In genomic region chr1:202578001-202578500, GRCh38 we compare ENCODE assay signal across 11 cellular contexts.
DNase-seq lines count a peak whose midpoint lies in the region; ATAC-seq lines count a peak whose summit lies in the region.
"Had no signal": no experiment of that assay in that cellular context is flagged by ENCODE, and none has a peak within 500 bp of the region (broad histone marks: within the 10 kb centered on the region; RNA-seq: fewer than 3 reads in every experiment).

No MANE protein-coding gene starts in this region.

- no peak overlapping the region for H3K27ac Mint-ChIP-seq in activated naive CD8-positive, alpha-beta T cell treated with anti-CD3 and anti-CD28 coated beads for 36 hours
- H3K27ac Mint-ChIP-seq: stimulated activated naive CD8-positive, alpha-beta T cell treated with anti-CD3 and anti-CD28 coated beads, Interleukin-15, Interleukin-2, amounts not matched to agents 100 ng/mL and 50 ng/mL, for 24 hours had no signal

- no peaks in the 10 kb centered on the region for H3K27me3 Mint-ChIP-seq in activated naive CD8-positive, alpha-beta T cell treated with anti-CD3 and anti-CD28 coated beads for 36 hours
- H3K27me3 Mint-ChIP-seq: stimulated activated naive CD8-positive, alpha-beta T cell treated with anti-CD3 and anti-CD28 coated beads, Interleukin-15, Interleukin-2, amounts not matched to agents 100 ng/mL and 50 ng/mL, for 24 hours had no signal

- H3K4me3 Mint-ChIP-seq in activated naive CD8-positive, alpha-beta T cell treated with anti-CD3 and anti-CD28 coated beads for 36 hours, result no peak overlapping the region
- H3K4me3 Mint-ChIP-seq: stimulated activated naive CD8-positive, alpha-beta T cell treated with anti-CD3 and anti-CD28 coated beads, Interleukin-15, Interleukin-2, amounts not matched to agents 100 ng/mL and 50 ng/mL, for 24 hours had no signal

- intact Hi-C loops in right cardiac atrium (cut with DNase I), result no loop called here

- H3K27ac ChIP-seq in HUES48 (ENCODE audit: low read depth, low read length), result peak overlapping the region; percentile 73
- H3K27ac ChIP-seq in right cardiac atrium (ENCODE audit: low read length), result peak overlapping the region; percentile 74
- H3K27ac ChIP-seq in skin epidermis, result peak overlapping the region in 17 of 21 experiments; percentile 3 to 75 (median 42)

- 44% methylated on average over 4 of the region's 4 CpGs for WGBS in right cardiac atrium

- H3K4me1 Mint-ChIP-seq in activated naive CD8-positive, alpha-beta T cell treated with anti-CD3 and anti-CD28 coated beads for 36 hours, result no peaks in the 10 kb centered on the region

- H3K4me1 ChIP-seq in HUES48 (ENCODE audit: control insufficient read depth, insufficient read depth, low read length) (peaks cover 45% of the 10 kb centered on the region), right cardiac atrium (ENCODE audit: control insufficient read depth, insufficient read depth, low read length) (peaks cover 18% of the 10 kb centered on the region)

- H3K9me3 ChIP-seq in HUES48 (ENCODE audit: control insufficient read depth, insufficient read depth, low read length), result no peaks in the 10 kb centered on the region
- H3K9me3 ChIP-seq in right cardiac atrium (ENCODE audit: control insufficient read depth, low read length), result no peaks in the 10 kb centered on the region

- H3K9ac ChIP-seq in HUES48 (ENCODE audit: low read depth, low read length), result no peak overlapping the region

- H3K4me3 ChIP-seq in HUES48 (ENCODE audit: low read depth, low read length) (peak overlapping the region; percentile 4; the same call in 1 of the 2 replicates), right cardiac atrium (ENCODE audit: low read length) (no peak overlapping the region), skin epidermis (no peak overlapping the region)

- H3K36me3 ChIP-seq in HUES48 (ENCODE audit: control insufficient read depth, insufficient read depth, low read length), result no peaks in the 10 kb centered on the region

- H3K27me3 ChIP-seq in HUES48 (ENCODE audit: control insufficient read depth, insufficient read depth, low read length) (no peaks in the 10 kb centered on the region), right cardiac atrium (ENCODE audit: control insufficient read depth, insufficient read depth) (no peaks in the 10 kb centered on the region)

- DNase-seq in amniotic epithelial cell (ENCODE audit: low read depth) (peak; percentile 40), right cardiac atrium (no peak), middle frontal gyrus (ENCODE audit: extremely low spot score, low spot score) (no peak)
- no peak for DNase-seq in activated CD4-positive, alpha-beta T cell treated with anti-CD3 and anti-CD28 coated beads for 48 hours
- DNase-seq in activated naive CD8-positive, alpha-beta T cell treated with anti-CD3 and anti-CD28 coated beads for 36 hours, result no peak
- DNase-seq: DMS79, kidney had no signal

- ATAC-seq in right cardiac atrium, result no peak
- ATAC-seq in HG03175 (IDR thresholded peaks at IDR 0.05; ENCODE audit: unreplicated experiment), result no peak

- H3K36me3 Mint-ChIP-seq in activated naive CD8-positive, alpha-beta T cell treated with anti-CD3 and anti-CD28 coated beads for 36 hours, result peaks cover 6% of the 10 kb centered on the region

- no peaks in the 10 kb centered on the region for H3K9me3 Mint-ChIP-seq in activated naive CD8-positive, alpha-beta T cell treated with anti-CD3 and anti-CD28 coated beads for 36 hours
- H3K9me3 Mint-ChIP-seq: stimulated activated naive CD8-positive, alpha-beta T cell treated with anti-CD3 and anti-CD28 coated beads, Interleukin-15, Interleukin-2, amounts not matched to agents 100 ng/mL and 50 ng/mL, for 24 hours had no signal
